ENCODE assay signal across 1 cellular context in the genomic region with DNA sequence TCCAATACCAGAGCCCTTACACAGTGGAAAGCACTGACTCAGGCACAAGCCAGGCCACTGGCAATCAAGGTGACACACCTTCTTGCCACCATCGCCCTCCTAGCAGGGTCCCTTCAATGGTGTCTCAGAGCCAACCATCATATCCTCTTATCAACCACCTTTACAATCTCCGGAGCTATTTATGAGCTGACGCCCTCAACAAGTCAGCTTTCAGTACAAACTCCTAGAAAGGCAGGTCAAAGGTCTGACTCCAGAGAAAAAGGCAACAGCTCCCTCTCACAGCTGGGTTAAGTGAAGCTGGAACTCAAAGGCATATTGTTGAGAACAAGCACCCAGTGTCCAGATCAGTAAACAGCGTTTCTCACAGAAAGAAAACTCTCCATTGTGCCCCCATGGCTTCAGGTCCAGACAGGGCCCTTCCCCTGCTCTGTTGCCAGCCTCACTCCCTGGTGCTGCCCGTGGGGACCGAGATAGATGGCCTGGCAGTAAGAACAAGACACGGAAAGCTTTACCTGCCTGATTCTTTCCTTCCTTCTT.
TF ChIP-seq lines count a peak whose summit lies in the region.

No MANE protein-coding gene starts in this region.

TF ChIP-seq in HepG2, 621 proteins besides CTCF, POLR2A, EP300 and RAD21 (continued from another document and continues in another):
- TF ChIP-seq, protein P1, sequence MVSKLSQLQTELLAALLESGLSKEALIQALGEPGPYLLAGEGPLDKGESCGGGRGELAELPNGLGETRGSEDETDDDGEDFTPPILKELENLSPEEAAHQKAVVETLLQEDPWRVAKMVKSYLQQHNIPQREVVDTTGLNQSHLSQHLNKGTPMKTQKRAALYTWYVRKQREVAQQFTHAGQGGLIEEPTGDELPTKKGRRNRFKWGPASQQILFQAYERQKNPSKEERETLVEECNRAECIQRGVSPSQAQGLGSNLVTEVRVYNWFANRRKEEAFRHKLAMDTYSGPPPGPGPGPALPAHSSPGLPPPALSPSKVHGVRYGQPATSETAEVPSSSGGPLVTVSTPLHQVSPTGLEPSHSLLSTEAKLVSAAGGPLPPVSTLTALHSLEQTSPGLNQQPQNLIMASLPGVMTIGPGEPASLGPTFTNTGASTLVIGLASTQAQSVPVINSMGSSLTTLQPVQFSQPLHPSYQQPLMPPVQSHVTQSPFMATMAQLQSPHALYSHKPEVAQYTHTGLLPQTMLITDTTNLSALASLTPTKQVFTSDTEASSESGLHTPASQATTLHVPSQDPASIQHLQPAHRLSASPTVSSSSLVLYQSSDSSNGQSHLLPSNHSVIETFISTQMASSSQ (IDR thresholded peaks at IDR 0.05; ENCODE audit: low read depth) = no peak
- TF ChIP-seq, protein P1 (CRISPR knock-in tag; IDR thresholded peaks at IDR 0.05; ENCODE audit: borderline replicate concordance) = peak; percentile 62; the same call in 1 of the 2 replicates
- TF ChIP-seq ZNF792 (CRISPR knock-in tag; IDR thresholded peaks at IDR 0.05) (0 out of 2 replicates have a peak, but pooled peaks have one; percentile 49), NR2F2 (IDR thresholded peaks at IDR 0.05; ENCODE audit: borderline replicate concordance, low read depth) (peak; percentile 68), POLR2G (IDR thresholded peaks at IDR 0.05; ENCODE audit: low read depth, low read length) (peak; percentile 81), RXRB (CRISPR knock-in tag; IDR thresholded peaks at IDR 0.05; ENCODE audit: borderline replicate concordance) (peak; percentile 70), MAZ (IDR thresholded peaks at IDR 0.05; ENCODE audit: borderline replicate concordance, low read depth, low read length) (0 out of 2 replicates have a peak, but pooled peaks have one; percentile 40), MAZ (CRISPR knock-in tag; IDR thresholded peaks at IDR 0.05; ENCODE audit: low read depth) (no peak), ZSCAN21 (CRISPR knock-in tag; IDR thresholded peaks at IDR 0.05; ENCODE audit: borderline replicate concordance) (no peak), SAP130 (CRISPR knock-in tag; IDR thresholded peaks at IDR 0.05; ENCODE audit: low read depth) (peak; percentile 93), KAT2B (IDR thresholded peaks at IDR 0.05; ENCODE audit: borderline replicate concordance, low read depth, low read length) (no peak), PPARG (CRISPR knock-in tag; conservative IDR thresholded peaks at IDR 0.05) (peak; percentile 88), ZMYM4 (CRISPR knock-in tag; IDR thresholded peaks at IDR 0.05) (peak; percentile 38; the same call in 1 of the 2 replicates), ZNF550 (CRISPR knock-in tag; IDR thresholded peaks at IDR 0.05; ENCODE audit: borderline replicate concordance) (0 out of 2 replicates have a peak, but pooled peaks have one; percentile 75), THAP11 (CRISPR knock-in tag; IDR thresholded peaks at IDR 0.05) (peak; percentile 36), YY1 (IDR thresholded peaks at IDR 0.05; ENCODE audit: insufficient read depth, insufficient replicate concordance, low read depth, low read length) (peak; percentile 20), DPF2 (CRISPR knock-in tag; IDR thresholded peaks at IDR 0.05; ENCODE audit: borderline replicate concordance, low read depth) (peak; percentile 65; the same call in 1 of the 2 replicates), ZNF652 (CRISPR knock-in tag; IDR thresholded peaks at IDR 0.05; ENCODE audit: borderline replicate concordance, low read depth) (peak; percentile 35; the same call in 1 of the 2 replicates), MBNL3 (CRISPR knock-in tag; conservative IDR thresholded peaks at IDR 0.05) (no peak), NR2F1 (CRISPR knock-in tag; IDR thresholded peaks at IDR 0.05) (peak; percentile 65 to 75; a peak in 2 of 4 replicates), ZFY (CRISPR knock-in tag; IDR thresholded peaks at IDR 0.05) (peak; percentile 45; the same call in 1 of the 2 replicates), SSRP1 (CRISPR knock-in tag; IDR thresholded peaks at IDR 0.05) (peak; percentile 79; the same call in 1 of the 2 replicates), ZNF331 (CRISPR knock-in tag; IDR thresholded peaks at IDR 0.05) (peak; percentile 58; the same call in 1 of the 2 replicates)
- TF ChIP-seq, protein P2, sequence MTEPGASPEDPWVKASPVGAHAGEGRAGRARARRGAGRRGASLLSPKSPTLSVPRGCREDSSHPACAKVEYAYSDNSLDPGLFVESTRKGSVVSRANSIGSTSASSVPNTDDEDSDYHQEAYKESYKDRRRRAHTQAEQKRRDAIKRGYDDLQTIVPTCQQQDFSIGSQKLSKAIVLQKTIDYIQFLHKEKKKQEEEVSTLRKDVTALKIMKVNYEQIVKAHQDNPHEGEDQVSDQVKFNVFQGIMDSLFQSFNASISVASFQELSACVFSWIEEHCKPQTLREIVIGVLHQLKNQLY (CRISPR knock-in tag; IDR thresholded peaks at IDR 0.05) = 0 out of 2 replicates have a peak, but pooled peaks have one; percentile 43
- TF ChIP-seq, protein P3, sequence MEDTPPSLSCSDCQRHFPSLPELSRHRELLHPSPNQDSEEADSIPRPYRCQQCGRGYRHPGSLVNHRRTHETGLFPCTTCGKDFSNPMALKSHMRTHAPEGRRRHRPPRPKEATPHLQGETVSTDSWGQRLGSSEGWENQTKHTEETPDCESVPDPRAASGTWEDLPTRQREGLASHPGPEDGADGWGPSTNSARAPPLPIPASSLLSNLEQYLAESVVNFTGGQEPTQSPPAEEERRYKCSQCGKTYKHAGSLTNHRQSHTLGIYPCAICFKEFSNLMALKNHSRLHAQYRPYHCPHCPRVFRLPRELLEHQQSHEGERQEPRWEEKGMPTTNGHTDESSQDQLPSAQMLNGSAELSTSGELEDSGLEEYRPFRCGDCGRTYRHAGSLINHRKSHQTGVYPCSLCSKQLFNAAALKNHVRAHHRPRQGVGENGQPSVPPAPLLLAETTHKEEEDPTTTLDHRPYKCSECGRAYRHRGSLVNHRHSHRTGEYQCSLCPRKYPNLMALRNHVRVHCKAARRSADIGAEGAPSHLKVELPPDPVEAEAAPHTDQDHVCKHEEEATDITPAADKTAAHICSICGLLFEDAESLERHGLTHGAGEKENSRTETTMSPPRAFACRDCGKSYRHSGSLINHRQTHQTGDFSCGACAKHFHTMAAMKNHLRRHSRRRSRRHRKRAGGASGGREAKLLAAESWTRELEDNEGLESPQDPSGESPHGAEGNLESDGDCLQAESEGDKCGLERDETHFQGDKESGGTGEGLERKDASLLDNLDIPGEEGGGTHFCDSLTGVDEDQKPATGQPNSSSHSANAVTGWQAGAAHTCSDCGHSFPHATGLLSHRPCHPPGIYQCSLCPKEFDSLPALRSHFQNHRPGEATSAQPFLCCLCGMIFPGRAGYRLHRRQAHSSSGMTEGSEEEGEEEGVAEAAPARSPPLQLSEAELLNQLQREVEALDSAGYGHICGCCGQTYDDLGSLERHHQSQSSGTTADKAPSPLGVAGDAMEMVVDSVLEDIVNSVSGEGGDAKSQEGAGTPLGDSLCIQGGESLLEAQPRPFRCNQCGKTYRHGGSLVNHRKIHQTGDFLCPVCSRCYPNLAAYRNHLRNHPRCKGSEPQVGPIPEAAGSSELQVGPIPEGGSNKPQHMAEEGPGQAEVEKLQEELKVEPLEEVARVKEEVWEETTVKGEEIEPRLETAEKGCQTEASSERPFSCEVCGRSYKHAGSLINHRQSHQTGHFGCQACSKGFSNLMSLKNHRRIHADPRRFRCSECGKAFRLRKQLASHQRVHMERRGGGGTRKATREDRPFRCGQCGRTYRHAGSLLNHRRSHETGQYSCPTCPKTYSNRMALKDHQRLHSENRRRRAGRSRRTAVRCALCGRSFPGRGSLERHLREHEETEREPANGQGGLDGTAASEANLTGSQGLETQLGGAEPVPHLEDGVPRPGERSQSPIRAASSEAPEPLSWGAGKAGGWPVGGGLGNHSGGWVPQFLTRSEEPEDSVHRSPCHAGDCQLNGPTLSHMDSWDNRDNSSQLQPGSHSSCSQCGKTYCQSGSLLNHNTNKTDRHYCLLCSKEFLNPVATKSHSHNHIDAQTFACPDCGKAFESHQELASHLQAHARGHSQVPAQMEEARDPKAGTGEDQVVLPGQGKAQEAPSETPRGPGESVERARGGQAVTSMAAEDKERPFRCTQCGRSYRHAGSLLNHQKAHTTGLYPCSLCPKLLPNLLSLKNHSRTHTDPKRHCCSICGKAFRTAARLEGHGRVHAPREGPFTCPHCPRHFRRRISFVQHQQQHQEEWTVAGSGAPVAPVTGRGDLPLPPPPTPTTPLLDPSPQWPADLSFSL (CRISPR knock-in tag; IDR thresholded peaks at IDR 0.05) = no peak
- TF ChIP-seq, protein P4, sequence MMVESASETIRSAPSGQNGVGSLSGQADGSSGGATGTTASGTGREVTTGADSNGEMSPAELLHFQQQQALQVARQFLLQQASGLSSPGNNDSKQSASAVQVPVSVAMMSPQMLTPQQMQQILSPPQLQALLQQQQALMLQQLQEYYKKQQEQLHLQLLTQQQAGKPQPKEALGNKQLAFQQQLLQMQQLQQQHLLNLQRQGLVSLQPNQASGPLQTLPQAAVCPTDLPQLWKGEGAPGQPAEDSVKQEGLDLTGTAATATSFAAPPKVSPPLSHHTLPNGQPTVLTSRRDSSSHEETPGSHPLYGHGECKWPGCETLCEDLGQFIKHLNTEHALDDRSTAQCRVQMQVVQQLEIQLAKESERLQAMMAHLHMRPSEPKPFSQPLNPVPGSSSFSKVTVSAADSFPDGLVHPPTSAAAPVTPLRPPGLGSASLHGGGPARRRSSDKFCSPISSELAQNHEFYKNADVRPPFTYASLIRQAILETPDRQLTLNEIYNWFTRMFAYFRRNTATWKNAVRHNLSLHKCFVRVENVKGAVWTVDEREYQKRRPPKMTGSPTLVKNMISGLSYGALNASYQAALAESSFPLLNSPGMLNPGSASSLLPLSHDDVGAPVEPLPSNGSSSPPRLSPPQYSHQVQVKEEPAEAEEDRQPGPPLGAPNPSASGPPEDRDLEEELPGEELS (CRISPR knock-in tag; IDR thresholded peaks at IDR 0.05) = peak; percentile 88
- TF ChIP-seq, protein P5, sequence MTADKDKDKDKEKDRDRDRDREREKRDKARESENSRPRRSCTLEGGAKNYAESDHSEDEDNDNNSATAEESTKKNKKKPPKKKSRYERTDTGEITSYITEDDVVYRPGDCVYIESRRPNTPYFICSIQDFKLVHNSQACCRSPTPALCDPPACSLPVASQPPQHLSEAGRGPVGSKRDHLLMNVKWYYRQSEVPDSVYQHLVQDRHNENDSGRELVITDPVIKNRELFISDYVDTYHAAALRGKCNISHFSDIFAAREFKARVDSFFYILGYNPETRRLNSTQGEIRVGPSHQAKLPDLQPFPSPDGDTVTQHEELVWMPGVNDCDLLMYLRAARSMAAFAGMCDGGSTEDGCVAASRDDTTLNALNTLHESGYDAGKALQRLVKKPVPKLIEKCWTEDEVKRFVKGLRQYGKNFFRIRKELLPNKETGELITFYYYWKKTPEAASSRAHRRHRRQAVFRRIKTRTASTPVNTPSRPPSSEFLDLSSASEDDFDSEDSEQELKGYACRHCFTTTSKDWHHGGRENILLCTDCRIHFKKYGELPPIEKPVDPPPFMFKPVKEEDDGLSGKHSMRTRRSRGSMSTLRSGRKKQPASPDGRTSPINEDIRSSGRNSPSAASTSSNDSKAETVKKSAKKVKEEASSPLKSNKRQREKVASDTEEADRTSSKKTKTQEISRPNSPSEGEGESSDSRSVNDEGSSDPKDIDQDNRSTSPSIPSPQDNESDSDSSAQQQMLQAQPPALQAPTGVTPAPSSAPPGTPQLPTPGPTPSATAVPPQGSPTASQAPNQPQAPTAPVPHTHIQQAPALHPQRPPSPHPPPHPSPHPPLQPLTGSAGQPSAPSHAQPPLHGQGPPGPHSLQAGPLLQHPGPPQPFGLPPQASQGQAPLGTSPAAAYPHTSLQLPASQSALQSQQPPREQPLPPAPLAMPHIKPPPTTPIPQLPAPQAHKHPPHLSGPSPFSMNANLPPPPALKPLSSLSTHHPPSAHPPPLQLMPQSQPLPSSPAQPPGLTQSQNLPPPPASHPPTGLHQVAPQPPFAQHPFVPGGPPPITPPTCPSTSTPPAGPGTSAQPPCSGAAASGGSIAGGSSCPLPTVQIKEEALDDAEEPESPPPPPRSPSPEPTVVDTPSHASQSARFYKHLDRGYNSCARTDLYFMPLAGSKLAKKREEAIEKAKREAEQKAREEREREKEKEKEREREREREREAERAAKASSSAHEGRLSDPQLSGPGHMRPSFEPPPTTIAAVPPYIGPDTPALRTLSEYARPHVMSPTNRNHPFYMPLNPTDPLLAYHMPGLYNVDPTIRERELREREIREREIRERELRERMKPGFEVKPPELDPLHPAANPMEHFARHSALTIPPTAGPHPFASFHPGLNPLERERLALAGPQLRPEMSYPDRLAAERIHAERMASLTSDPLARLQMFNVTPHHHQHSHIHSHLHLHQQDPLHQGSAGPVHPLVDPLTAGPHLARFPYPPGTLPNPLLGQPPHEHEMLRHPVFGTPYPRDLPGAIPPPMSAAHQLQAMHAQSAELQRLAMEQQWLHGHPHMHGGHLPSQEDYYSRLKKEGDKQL (CRISPR knock-in tag; IDR thresholded peaks at IDR 0.05; ENCODE audit: low read depth) = 0 out of 2 replicates have a peak, but pooled peaks have one; percentile 16
- TF ChIP-seq, protein P6, sequence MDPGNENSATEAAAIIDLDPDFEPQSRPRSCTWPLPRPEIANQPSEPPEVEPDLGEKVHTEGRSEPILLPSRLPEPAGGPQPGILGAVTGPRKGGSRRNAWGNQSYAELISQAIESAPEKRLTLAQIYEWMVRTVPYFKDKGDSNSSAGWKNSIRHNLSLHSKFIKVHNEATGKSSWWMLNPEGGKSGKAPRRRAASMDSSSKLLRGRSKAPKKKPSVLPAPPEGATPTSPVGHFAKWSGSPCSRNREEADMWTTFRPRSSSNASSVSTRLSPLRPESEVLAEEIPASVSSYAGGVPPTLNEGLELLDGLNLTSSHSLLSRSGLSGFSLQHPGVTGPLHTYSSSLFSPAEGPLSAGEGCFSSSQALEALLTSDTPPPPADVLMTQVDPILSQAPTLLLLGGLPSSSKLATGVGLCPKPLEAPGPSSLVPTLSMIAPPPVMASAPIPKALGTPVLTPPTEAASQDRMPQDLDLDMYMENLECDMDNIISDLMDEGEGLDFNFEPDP (CRISPR knock-in tag; conservative IDR thresholded peaks at IDR 0.05) = no peak
- TF ChIP-seq, protein P7, sequence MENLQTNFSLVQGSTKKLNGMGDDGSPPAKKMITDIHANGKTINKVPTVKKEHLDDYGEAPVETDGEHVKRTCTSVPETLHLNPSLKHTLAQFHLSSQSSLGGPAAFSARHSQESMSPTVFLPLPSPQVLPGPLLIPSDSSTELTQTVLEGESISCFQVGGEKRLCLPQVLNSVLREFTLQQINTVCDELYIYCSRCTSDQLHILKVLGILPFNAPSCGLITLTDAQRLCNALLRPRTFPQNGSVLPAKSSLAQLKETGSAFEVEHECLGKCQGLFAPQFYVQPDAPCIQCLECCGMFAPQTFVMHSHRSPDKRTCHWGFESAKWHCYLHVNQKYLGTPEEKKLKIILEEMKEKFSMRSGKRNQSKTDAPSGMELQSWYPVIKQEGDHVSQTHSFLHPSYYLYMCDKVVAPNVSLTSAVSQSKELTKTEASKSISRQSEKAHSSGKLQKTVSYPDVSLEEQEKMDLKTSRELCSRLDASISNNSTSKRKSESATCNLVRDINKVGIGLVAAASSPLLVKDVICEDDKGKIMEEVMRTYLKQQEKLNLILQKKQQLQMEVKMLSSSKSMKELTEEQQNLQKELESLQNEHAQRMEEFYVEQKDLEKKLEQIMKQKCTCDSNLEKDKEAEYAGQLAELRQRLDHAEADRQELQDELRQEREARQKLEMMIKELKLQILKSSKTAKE (CRISPR knock-in tag; IDR thresholded peaks at IDR 0.05; ENCODE audit: borderline replicate concordance) = no peak
